In the genomic region with DNA sequence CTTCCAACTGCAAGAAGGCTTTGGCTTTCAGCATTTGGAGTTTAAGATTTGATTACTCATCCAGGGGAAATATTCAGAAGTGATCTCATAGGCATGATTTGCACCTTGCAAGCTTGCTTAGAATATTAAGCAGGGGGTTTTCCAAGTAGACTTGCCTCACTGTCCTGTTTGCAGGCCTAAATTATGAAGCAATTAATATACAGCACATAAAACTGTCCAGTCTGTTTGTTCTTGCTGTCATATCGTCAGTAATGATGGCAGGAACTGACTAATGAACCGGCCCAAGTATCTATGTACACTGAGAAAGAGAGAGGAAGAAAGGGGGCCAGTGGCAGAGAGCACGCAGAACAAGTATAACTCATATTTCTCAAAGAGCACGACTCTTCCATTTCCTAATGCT, we compare ENCODE assay signal across 12 cellular contexts.
DNase-seq lines count a peak whose midpoint lies in the region; ATAC-seq and TF ChIP-seq lines count a peak whose summit lies in the region.
"Had no signal": no experiment of that assay in that cellular context is flagged by ENCODE, and none has a peak within 500 bp of the region (broad histone marks: within the 10 kb centered on the region; RNA-seq: fewer than 3 reads in every experiment).

No MANE protein-coding gene starts in this region.

- no peaks in the 10 kb centered on the region for H3K27me3 Mint-ChIP-seq in T-cell

- TF ChIP-seq CTCF in fibroblast of pulmonary artery (IDR thresholded peaks at IDR 0.05; ENCODE audit: low read length, missing control alignments) = no peak

- POLR2A ChIA-PET in T-cell (lab: Charles Lee) = no interaction called here

- DNase-seq in activated CD4-positive, CD25-positive, alpha-beta regulatory T cell (lab: John Stamatoyannopoulos, UW) = no peak
- peak; percentile 58 for DNase-seq in fibroblast of pulmonary artery (ENCODE audit: low read depth)
- peak in 1 of 2 donors; percentile 43 for DNase-seq in stimulated activated effector memory CD8-positive, alpha-beta T cell treated with anti-CD3 and anti-CD28 coated beads, Interleukin-12 subunit alpha, Interleukin-12 subunit beta, amount 100 ng/mL, for 72 hours (ENCODE audit: low spot score in 2 of 2)
- DNase-seq in NCI-H2227 (lab: John Stamatoyannopoulos, UW; ENCODE audit: unreplicated experiment) = no peak
- DNase-seq in T-cell = no peak
- DNase-seq in NCI-H1105 treated with DMSO at 0.1 percent for 48 hours (lab: John Stamatoyannopoulos, UW) = no peak
- DNase-seq: activated gamma-delta T cell treated with Interleukin-2 at 50 U/mL for 16 hours; BE2C; hypothalamus; stimulated activated naive B cell treated with anti-CD40 and anti-IgM and Interleukin-4, amounts not matched to agents 10 μg/mL and 1 μg/mL and 100 μg/mL, for 72 hours had no signal

- H3K27ac Mint-ChIP-seq in stimulated activated effector memory CD8-positive, alpha-beta T cell treated with anti-CD3 and anti-CD28 coated beads, Interleukin-12 subunit alpha, Interleukin-12 subunit beta, amount 100 ng/mL, for 72 hours = peak overlapping the region; percentile 85
- peak overlapping the region in 1 of 2 donors; percentile 73 for H3K27ac Mint-ChIP-seq in T-cell
- H3K27ac Mint-ChIP-seq: stimulated activated naive B cell treated with anti-CD40 and anti-IgM and Interleukin-4, amounts not matched to agents 10 μg/mL and 1 μg/mL and 100 μg/mL, for 72 hours had no signal

- peak; percentile 69 to 75 for ATAC-seq in activated CD4-positive, CD25-positive, alpha-beta regulatory T cell treated with anti-CD3 and anti-CD28 coated beads, Interleukin-2, amount 50 U/mL, for 24 hours
- ATAC-seq in SK-N-SH treated with all-trans-retinoic acid at 6 μM for 48 hours (peak; percentile 76), T-cell (replicated peaks in 1 of 4) (no peak)
- ATAC-seq in stimulated activated effector memory CD8-positive, alpha-beta T cell treated with anti-CD3 and anti-CD28 coated beads, Interleukin-12 subunit alpha, Interleukin-12 subunit beta, amount 100 ng/mL, for 72 hours = peak; percentile 63

- peaks cover 98% of the 10 kb centered on the region for H3K4me1 Mint-ChIP-seq in stimulated activated effector memory CD8-positive, alpha-beta T cell treated with anti-CD3 and anti-CD28 coated beads, Interleukin-12 subunit alpha, Interleukin-12 subunit beta, amount 100 ng/mL, for 72 hours
- H3K4me1 Mint-ChIP-seq in T-cell = peaks cover 72 to 92% (median 75%) of the 10 kb centered on the region in 3 donors

- no peaks in the 10 kb centered on the region for H3K9me3 Mint-ChIP-seq in stimulated activated effector memory CD8-positive, alpha-beta T cell treated with anti-CD3 and anti-CD28 coated beads, Interleukin-12 subunit alpha, Interleukin-12 subunit beta, amount 100 ng/mL, for 72 hours
- H3K9me3 Mint-ChIP-seq in T-cell = no peaks in the 10 kb centered on the region
- H3K9me3 Mint-ChIP-seq: stimulated activated naive B cell treated with anti-CD40 and anti-IgM and Interleukin-4, amounts not matched to agents 10 μg/mL and 1 μg/mL and 100 μg/mL, for 72 hours had no signal

- H3K4me3 ChIP-seq in fibroblast of pulmonary artery (replicated peaks; ENCODE audit: low read depth, low read length) = no peak overlapping the region

- peaks cover 16% of the 10 kb centered on the region for H3K36me3 Mint-ChIP-seq in stimulated activated effector memory CD8-positive, alpha-beta T cell treated with anti-CD3 and anti-CD28 coated beads, Interleukin-12 subunit alpha, Interleukin-12 subunit beta, amount 100 ng/mL, for 72 hours
- no peaks in the 10 kb centered on the region for H3K36me3 Mint-ChIP-seq in T-cell
- H3K36me3 Mint-ChIP-seq: stimulated activated naive B cell treated with anti-CD40 and anti-IgM and Interleukin-4, amounts not matched to agents 10 μg/mL and 1 μg/mL and 100 μg/mL, for 72 hours had no signal

- no peak overlapping the region for H3K4me3 Mint-ChIP-seq in stimulated activated effector memory CD8-positive, alpha-beta T cell treated with anti-CD3 and anti-CD28 coated beads, Interleukin-12 subunit alpha, Interleukin-12 subunit beta, amount 100 ng/mL, for 72 hours
- no peak overlapping the region for H3K4me3 Mint-ChIP-seq in T-cell
- H3K4me3 Mint-ChIP-seq: stimulated activated naive B cell treated with anti-CD40 and anti-IgM and Interleukin-4, amounts not matched to agents 10 μg/mL and 1 μg/mL and 100 μg/mL, for 72 hours had no signal

- CTCF ChIA-PET in T-cell (lab: Charles Lee) = interaction anchor here in 1 of 2 donors (0.7 kb wide), 1 partner anchor 485 kb away, joined by 3 read pairs; no protein-coding TSS in a partner anchor

TF ChIP-seq in SK-N-SH treated with all-trans-retinoic acid at 6 μM for 48 hours, 23 proteins besides CTCF, POLR2A, EP300 and RAD21:
- TF ChIP-seq ESRRG (CRISPR knock-in tag; IDR thresholded peaks at IDR 0.05) = no peak
- TF ChIP-seq, protein P1, sequence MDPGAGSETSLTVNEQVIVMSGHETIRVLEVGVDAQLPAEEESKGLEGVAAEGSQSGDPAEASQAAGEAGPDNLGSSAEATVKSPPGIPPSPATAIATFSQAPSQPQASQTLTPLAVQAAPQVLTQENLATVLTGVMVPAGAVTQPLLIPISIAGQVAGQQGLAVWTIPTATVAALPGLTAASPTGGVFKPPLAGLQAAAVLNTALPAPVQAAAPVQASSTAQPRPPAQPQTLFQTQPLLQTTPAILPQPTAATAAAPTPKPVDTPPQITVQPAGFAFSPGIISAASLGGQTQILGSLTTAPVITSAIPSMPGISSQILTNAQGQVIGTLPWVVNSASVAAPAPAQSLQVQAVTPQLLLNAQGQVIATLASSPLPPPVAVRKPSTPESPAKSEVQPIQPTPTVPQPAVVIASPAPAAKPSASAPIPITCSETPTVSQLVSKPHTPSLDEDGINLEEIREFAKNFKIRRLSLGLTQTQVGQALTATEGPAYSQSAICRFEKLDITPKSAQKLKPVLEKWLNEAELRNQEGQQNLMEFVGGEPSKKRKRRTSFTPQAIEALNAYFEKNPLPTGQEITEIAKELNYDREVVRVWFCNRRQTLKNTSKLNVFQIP (CRISPR knock-in tag; IDR thresholded peaks at IDR 0.05; ENCODE audit: borderline replicate concordance, low read depth) = no peak
- TF ChIP-seq, protein P2, sequence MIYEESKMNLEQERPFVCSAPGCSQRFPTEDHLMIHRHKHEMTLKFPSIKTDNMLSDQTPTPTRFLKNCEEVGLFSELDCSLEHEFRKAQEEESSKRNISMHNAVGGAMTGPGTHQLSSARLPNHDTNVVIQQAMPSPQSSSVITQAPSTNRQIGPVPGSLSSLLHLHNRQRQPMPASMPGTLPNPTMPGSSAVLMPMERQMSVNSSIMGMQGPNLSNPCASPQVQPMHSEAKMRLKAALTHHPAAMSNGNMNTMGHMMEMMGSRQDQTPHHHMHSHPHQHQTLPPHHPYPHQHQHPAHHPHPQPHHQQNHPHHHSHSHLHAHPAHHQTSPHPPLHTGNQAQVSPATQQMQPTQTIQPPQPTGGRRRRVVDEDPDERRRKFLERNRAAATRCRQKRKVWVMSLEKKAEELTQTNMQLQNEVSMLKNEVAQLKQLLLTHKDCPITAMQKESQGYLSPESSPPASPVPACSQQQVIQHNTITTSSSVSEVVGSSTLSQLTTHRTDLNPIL (CRISPR knock-in tag; IDR thresholded peaks at IDR 0.05; ENCODE audit: low read depth) = no peak
- TF ChIP-seq CSDC2 (CRISPR knock-in tag; IDR thresholded peaks at IDR 0.05) = no peak
- no peak for TF ChIP-seq GLIS3 (CRISPR knock-in tag; IDR thresholded peaks at IDR 0.05)
- TF ChIP-seq SNAI2 (CRISPR knock-in tag; IDR thresholded peaks at IDR 0.05) = no peak
- TF ChIP-seq TCF4 (CRISPR knock-in tag; IDR thresholded peaks at IDR 0.05; ENCODE audit: borderline replicate concordance) = no peak
- no peak for TF ChIP-seq ARNTL (CRISPR knock-in tag; IDR thresholded peaks at IDR 0.05; ENCODE audit: borderline replicate concordance, low read depth)
- no peak for TF ChIP-seq ZNF70 (CRISPR knock-in tag; IDR thresholded peaks at IDR 0.05)
- no peak for TF ChIP-seq OSR1 (CRISPR knock-in tag; IDR thresholded peaks at IDR 0.05)
- TF ChIP-seq RARB (CRISPR knock-in tag; IDR thresholded peaks at IDR 0.05) = no peak
- no peak for TF ChIP-seq ISL1 (CRISPR knock-in tag; IDR thresholded peaks at IDR 0.05)
- no peak for TF ChIP-seq PPARA (CRISPR knock-in tag; IDR thresholded peaks at IDR 0.05; ENCODE audit: borderline replicate concordance)
- no peak for TF ChIP-seq ZFP30 (CRISPR knock-in tag; IDR thresholded peaks at IDR 0.05)
TF ChIP-seq in SK-N-SH treated with all-trans-retinoic acid at 6 μM for 48 hours: peak in this region for 0.

Comparison
In these comparisons a context has a peak if more than half of its experiments do, and no peak if none do; other contexts are left out.
1. ATAC-seq: peak in activated CD4-positive, CD25-positive, alpha-beta regulatory T cell treated with anti-CD3 and anti-CD28 coated beads, Interleukin-2, amount 50 U/mL, for 24 hours (2 of 2), SK-N-SH treated with all-trans-retinoic acid at 6 μM for 48 hours (single experiment) and stimulated activated effector memory CD8-positive, alpha-beta T cell treated with anti-CD3 and anti-CD28 coated beads, Interleukin-12 subunit alpha, Interleukin-12 subunit beta, amount 100 ng/mL, for 72 hours (single experiment); none in T-cell (0 of 4).